In the genomic region with DNA sequence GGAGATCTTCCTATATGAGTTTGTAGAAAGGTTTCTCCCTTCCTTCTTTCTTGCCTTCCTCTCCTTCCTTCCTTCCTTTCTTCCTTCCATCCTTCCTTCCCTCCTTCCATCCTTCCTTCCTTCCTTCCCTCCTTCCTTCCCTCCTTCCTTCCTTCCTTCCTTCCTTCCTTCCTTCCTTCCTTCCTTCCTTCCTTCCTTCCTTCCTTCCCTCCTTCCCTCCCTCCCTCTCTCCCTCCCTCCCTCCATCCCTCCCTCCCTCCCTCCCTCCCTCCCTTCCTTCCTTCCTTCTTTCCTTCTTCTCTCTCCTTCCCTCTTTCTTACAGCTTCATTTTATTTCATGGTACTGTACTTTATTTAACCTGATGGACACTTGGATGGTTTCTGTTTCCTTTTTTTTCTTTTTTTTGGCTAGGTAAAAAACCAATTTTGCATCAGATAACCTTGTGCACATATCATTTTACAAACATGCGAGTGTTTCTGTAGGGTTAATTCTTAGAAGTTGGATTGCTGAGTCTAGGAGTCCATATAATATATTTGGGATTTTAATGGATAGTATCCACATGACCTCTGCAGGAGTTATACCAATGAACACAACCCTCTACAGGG, we compare ENCODE assay signal across 3 cellular contexts. TPM values are rescaled to one million over a fixed set of nuclear protein-coding genes. Genes with fewer than 3 reads are reported as not detected.
"Had no signal": no experiment of that assay in that cellular context is flagged by ENCODE, and none has a peak within 500 bp of the region (broad histone marks: within the 10 kb centered on the region; RNA-seq: fewer than 3 reads in every experiment).

No MANE protein-coding gene starts in this region.

RNA-seq across cellular contexts. Expression of gene CHP2, which starts 17.3 kb away (rescaled TPM):
- total RNA-seq: HFFc6, HT1080, IMR-90 had no signal
- polyA plus RNA-seq: IMR-90 had no signal

RNA-seq across cellular contexts. Expression of gene ERN2, which starts 24.5 kb away (rescaled TPM):
- total RNA-seq: HFFc6, HT1080 had no signal
